30 cellular contexts compared by ENCODE assay signal in genomic region chr17:61470530-61471136, GRCh38. TPM values are rescaled to one million over a fixed set of nuclear protein-coding genes. Genes with fewer than 3 reads are reported as not detected.
DNase-seq lines count a peak whose midpoint lies in the region; ATAC-seq and TF ChIP-seq lines count a peak whose summit lies in the region.
"Had no signal": no experiment of that assay in that cellular context is flagged by ENCODE, and none has a peak within 500 bp of the region (broad histone marks: within the 10 kb centered on the region; RNA-seq: fewer than 3 reads in every experiment).

No MANE protein-coding gene starts in this region.

- ATAC-seq in Right ventricle myocardium superior (ENCODE audit: poor library complexity), result no peak
- no peak for ATAC-seq in Right ventricle myocardium inferior
- peak; percentile 69 for ATAC-seq in mucosa of descending colon
- ATAC-seq in HG02610 (IDR thresholded peaks at IDR 0.05; ENCODE audit: unreplicated experiment), result no peak
- ATAC-seq in GM18907 (IDR thresholded peaks at IDR 0.05; ENCODE audit: unreplicated experiment), result no peak
- ATAC-seq: activated CD4-positive, alpha-beta T cell treated with anti-CD3 and anti-CD28 coated beads for 36 hours; effector memory CD8-positive, alpha-beta T cell; lower lobe of right lung had no signal

- DNase-seq in Right ventricle myocardium superior (peak; percentile 8), Right ventricle myocardium inferior (ENCODE audit: missing footprints) (no peak), endodermal cell (peak; percentile 79), mucosa of descending colon (peak in 1 of 3 donors; percentile 29), HuH-7 (ENCODE audit: low spot score) (no peak), DMS53 treated with DMSO at 0.1 percent for 48 hours (lab: John Stamatoyannopoulos, UW; ENCODE audit: unreplicated experiment) (no peak)
- DNase-seq: activated CD4-positive, alpha-beta T cell treated with anti-CD3 and anti-CD28 coated beads for 36 hours; activated CD8-positive, alpha-beta memory T cell treated with anti-CD3 and anti-CD28 coated beads for 24 hours; activated naive CD4-positive, alpha-beta T cell treated with anti-CD3 and anti-CD28 coated beads for 36 hours; activated T-cell treated with anti-CD3 and anti-CD28 coated beads, Interleukin-2, amount 50 U/mL, for 24 hours; BE2C; colonic mucosa; COR-L47; DMS79 treated with DMSO at 0.1 percent for 48 hours; effector memory CD8-positive, alpha-beta T cell; esophagus squamous epithelium; islet precursor cell; lower lobe of right lung; NCI-H1694; NCI-H2171; NCI-H524; stimulated activated CD4-positive, alpha-beta T cell treated with anti-CD3 and anti-CD28 coated beads, Interleukin-1b, Interleukin-23, amount 100 ng/mL, for 48 hours; T-helper 2 cell had no signal

- no peak overlapping the region for H3K27ac Mint-ChIP-seq in endodermal cell
- H3K27ac Mint-ChIP-seq: activated CD4-positive, alpha-beta T cell treated with anti-CD3 and anti-CD28 coated beads for 36 hours; activated naive CD4-positive, alpha-beta T cell treated with anti-CD3 and anti-CD28 coated beads for 36 hours; activated T-cell treated with anti-CD3 and anti-CD28 coated beads, Interleukin-2, amount 50 U/mL, for 24 hours; effector memory CD8-positive, alpha-beta T cell had no signal

- H3K36me3 ChIP-seq in endodermal cell (ENCODE audit: control insufficient read depth, insufficient read depth, low read length) (no peaks in the 10 kb centered on the region), mucosa of descending colon (ENCODE audit: low read depth) (no peaks in the 10 kb centered on the region)
- H3K36me3 ChIP-seq: BE2C, colonic mucosa, esophagus squamous epithelium, prostate gland had no signal

- 83 to 88% methylated on average over 1 to 11 of the region's 11 CpGs for WGBS in endodermal cell (ENCODE audit: insufficient coverage in 1 of 2, insufficient read length in 1 of 2), 2 experiments

- peak; percentile 58 for TF ChIP-seq CTCF in endodermal cell (conservative IDR thresholded peaks at IDR 0.05)
- TF ChIP-seq CTCF in mucosa of descending colon (IDR thresholded peaks at IDR 0.05), result no peak

- H3K4me1 ChIP-seq in endodermal cell (ENCODE audit: control insufficient read depth, insufficient read depth, low read length) (peaks cover 4% of the 10 kb centered on the region), mucosa of descending colon (ENCODE audit: low read depth) (no peaks in the 10 kb centered on the region)
- H3K4me1 ChIP-seq: colonic mucosa, prostate gland had no signal

- no peak overlapping the region for H3K27ac ChIP-seq in endodermal cell (ENCODE audit: low read depth, low read length)
- H3K27ac ChIP-seq: colonic mucosa, esophagus squamous epithelium, lower lobe of right lung, prostate gland had no signal

- no peaks in the 10 kb centered on the region for H3K36me3 Mint-ChIP-seq in endodermal cell (ENCODE audit: low read depth)

- no peak overlapping the region for H3K4me3 Mint-ChIP-seq in endodermal cell
- H3K4me3 Mint-ChIP-seq: activated CD4-positive, alpha-beta T cell treated with anti-CD3 and anti-CD28 coated beads for 36 hours; activated naive CD4-positive, alpha-beta T cell treated with anti-CD3 and anti-CD28 coated beads for 36 hours; activated T-cell treated with anti-CD3 and anti-CD28 coated beads, Interleukin-2, amount 50 U/mL, for 24 hours; effector memory CD8-positive, alpha-beta T cell; neural crest cell had no signal

- no peak overlapping the region for H3K9ac ChIP-seq in endodermal cell (ENCODE audit: extremely low read depth, low read length, poor library complexity, severe bottlenecking)

- peaks cover 37% of the 10 kb centered on the region for H3K27me3 Mint-ChIP-seq in endodermal cell (ENCODE audit: insufficient read depth)

- intact Hi-C loops in Right ventricle myocardium superior (cut with DNase I) (no loop called here), Right ventricle myocardium inferior (cut with DNase I) (loop anchor here (10.0 kb wide), 1 partner anchor 56 kb away; no protein-coding TSS in a partner anchor), mucosa of descending colon (cut with DNase I, micrococcal nuclease) (no loop called here)

- H3K4me3 ChIP-seq in endodermal cell (ENCODE audit: low read length) (no peak overlapping the region), mucosa of descending colon (no peak overlapping the region)
- H3K4me3 ChIP-seq: colonic mucosa, esophagus squamous epithelium, lower lobe of right lung, prostate gland had no signal

- peaks cover 11% of the 10 kb centered on the region for H3K4me1 Mint-ChIP-seq in endodermal cell
- H3K4me1 Mint-ChIP-seq: activated CD4-positive, alpha-beta T cell treated with anti-CD3 and anti-CD28 coated beads for 36 hours had no signal

- H3K9me3 ChIP-seq in endodermal cell (ENCODE audit: control insufficient read depth, low read length), result no peaks in the 10 kb centered on the region
- H3K9me3 ChIP-seq in mucosa of descending colon, result no peaks in the 10 kb centered on the region
- H3K9me3 ChIP-seq: BE2C, colonic mucosa, esophagus squamous epithelium, lower lobe of right lung, prostate gland had no signal

- peaks cover 40% of the 10 kb centered on the region for H3K27me3 ChIP-seq in endodermal cell (ENCODE audit: control insufficient read depth, insufficient read depth, low read length, poor library complexity, severe bottlenecking)
- H3K27me3 ChIP-seq: BE2C, colonic mucosa had no signal

- no peaks in the 10 kb centered on the region for H3K9me3 Mint-ChIP-seq in endodermal cell
- H3K9me3 Mint-ChIP-seq: activated naive CD4-positive, alpha-beta T cell treated with anti-CD3 and anti-CD28 coated beads for 36 hours; activated T-cell treated with anti-CD3 and anti-CD28 coated beads, Interleukin-2, amount 50 U/mL, for 24 hours; effector memory CD8-positive, alpha-beta T cell; neural crest cell had no signal

RNA-seq across cellular contexts. Expression of gene TBX4, which starts 18.4 kb away (rescaled TPM):
- total RNA-seq in Right ventricle myocardium superior (not detected), Right ventricle myocardium inferior (not detected), endodermal cell (not detected), mucosa of descending colon (not detected)
- 1.5 TPM for polyA plus RNA-seq in endodermal cell (2013, experiment 1 of 2)
- 1.4 TPM for polyA plus RNA-seq in endodermal cell (2013, experiment 2 of 2)
- total RNA-seq: activated CD4-positive, alpha-beta T cell treated with anti-CD3 and anti-CD28 coated beads for 36 hours; activated naive CD4-positive, alpha-beta T cell treated with anti-CD3 and anti-CD28 coated beads for 36 hours; colonic mucosa; esophagus squamous epithelium; LHCN-M2; neural crest cell; SK-MEL-5; ureter had no signal

Comparison
In these comparisons a context has a peak if more than half of its experiments do, and no peak if none do; other contexts are left out.
1. DNase-seq: peak in Right ventricle myocardium superior (single experiment) and endodermal cell (single experiment); none in Right ventricle myocardium inferior (single experiment), HuH-7 (single experiment) and DMS53 treated with DMSO at 0.1 percent for 48 hours (single experiment).